ENCODE assay signal across 11 cellular contexts in genomic region chr22:27252282-27253049, GRCh38.
DNase-seq lines count a peak whose midpoint lies in the region; ATAC-seq and TF ChIP-seq lines count a peak whose summit lies in the region.
"Had no signal": no experiment of that assay in that cellular context is flagged by ENCODE, and none has a peak within 500 bp of the region (broad histone marks: within the 10 kb centered on the region; RNA-seq: fewer than 3 reads in every experiment).

No MANE protein-coding gene starts in this region.

- no peak for TF ChIP-seq CTCF in epithelial cell of esophagus (IDR thresholded peaks at IDR 0.05; ENCODE audit: insufficient read depth, low read depth, low read length, missing control alignments)

- no peak overlapping the region for H3K4me2 ChIP-seq in trophoblast cell (ENCODE audit: low read length)

- no peak overlapping the region for H3K14ac ChIP-seq in trophoblast cell (ENCODE audit: low read length)

- H3K9me3 ChIP-seq in MG63 (peaks cover 14% of the 10 kb centered on the region), trophoblast cell (ENCODE audit: insufficient read depth, low read depth, low read length) (peaks cover 6% of the 10 kb centered on the region)

- H4K91ac ChIP-seq in trophoblast cell (ENCODE audit: low read depth, low read length), result no peak overlapping the region

- no peak overlapping the region for H2BK5ac ChIP-seq in trophoblast cell (ENCODE audit: low read depth, low read length, poor library complexity)

- in situ Hi-C loops in Caki2 (cut with HindIII; ENCODE audit: low pct_unique_long_range_greater_than_20kb, low sequenced_read_pairs), result no loop called here

- H3K36me3 ChIP-seq in MG63, result no peaks in the 10 kb centered on the region
- no peaks in the 10 kb centered on the region for H3K36me3 ChIP-seq in trophoblast cell (ENCODE audit: control insufficient read depth in 1 of 2, insufficient read depth in 2 of 2, low read length in 2 of 2)

- no peaks in the 10 kb centered on the region for H3K79me2 ChIP-seq in trophoblast cell (ENCODE audit: control insufficient read depth, insufficient read depth, low read length, poor library complexity)

- no peak overlapping the region for H3K18ac ChIP-seq in trophoblast cell (ENCODE audit: low read length)

- H3K4me1 ChIP-seq in trophoblast cell (ENCODE audit: control insufficient read depth in 1 of 2, insufficient read depth in 2 of 2, low read length in 2 of 2), result peaks cover 5 to 8% of the 10 kb centered on the region in 2 experiments

- H3K4ac ChIP-seq in trophoblast cell (ENCODE audit: low read depth, low read length), result no peak overlapping the region

- H3K27me3 ChIP-seq in MG63 (no peaks in the 10 kb centered on the region), trophoblast cell (ENCODE audit: insufficient read depth, low read length) (no peaks in the 10 kb centered on the region)

- H3K79me1 ChIP-seq in trophoblast cell (ENCODE audit: low read length), result no peaks in the 10 kb centered on the region

- no peak overlapping the region for H3K23ac ChIP-seq in trophoblast cell (ENCODE audit: low read length)

- H2AFZ ChIP-seq in trophoblast cell (ENCODE audit: insufficient read depth, low read length, poor library complexity), result no peak overlapping the region

- H3K4me3 ChIP-seq in MG63 (no peak overlapping the region), epithelial cell of esophagus (ENCODE audit: low read length) (no peak overlapping the region), trophoblast cell (ENCODE audit: low read depth, low read length) (no peak overlapping the region)

- TF ChIP-seq POLR2A in GM18505 (IDR thresholded peaks at IDR 0.05; ENCODE audit: borderline replicate concordance, extremely low read depth, insufficient read depth, insufficient read length), result no peak

- no peak overlapping the region for H3K9ac ChIP-seq in trophoblast cell (ENCODE audit: low read length)

- DNase-seq in Caki2 (ENCODE audit: low read depth), result peak; percentile 30
- DNase-seq in MG63, result peak; percentile 90
- peak; percentile 91 for DNase-seq in epithelial cell of esophagus (ENCODE audit: low read depth)
- peak; percentile 72 to 90 for DNase-seq in trophoblast cell
- no peak for DNase-seq in C1 segment of cervical spinal cord (lab: John Stamatoyannopoulos, UW)
- no peak for DNase-seq in NCI-H524 treated with DMSO at 0.1 percent for 48 hours (lab: John Stamatoyannopoulos, UW)
- DNase-seq: activated CD8-positive, alpha-beta memory T cell treated with anti-CD3 and anti-CD28 coated beads, Interleukin-2, amount 50 U/mL, for 4 hours; NCI-H1694; stimulated activated naive CD8-positive, alpha-beta T cell treated with anti-CD3 and anti-CD28 coated beads, Interleukin-15, amount 100 ng/mL, for 72 hours had no signal

- H4K12ac ChIP-seq in trophoblast cell (ENCODE audit: low read depth, low read length), result no peak overlapping the region

- H4K8ac ChIP-seq in trophoblast cell (ENCODE audit: low read depth, low read length), result no peak overlapping the region

- no peak overlapping the region for H2AK5ac ChIP-seq in trophoblast cell (ENCODE audit: low read length)

- no peak for ATAC-seq in GM21737 (IDR thresholded peaks at IDR 0.05; ENCODE audit: unreplicated experiment)
- ATAC-seq in GM18505 (IDR thresholded peaks at IDR 0.05; ENCODE audit: unreplicated experiment), result no peak
- ATAC-seq: stimulated activated naive CD8-positive, alpha-beta T cell treated with anti-CD3 and anti-CD28 coated beads, Interleukin-15, amount 100 ng/mL, for 72 hours had no signal

- H2BK120ac ChIP-seq in trophoblast cell (ENCODE audit: insufficient read depth, low read length, poor library complexity), result no peak overlapping the region

- peak overlapping the region; percentile 16 for H3K27ac ChIP-seq in trophoblast cell (ENCODE audit: low read depth, low read length)

- no CpG with 5 or more reads among the region's 9 CpGs for WGBS in trophoblast cell (ENCODE audit: extremely low coverage, insufficient coverage, insufficient read length)

- H2BK12ac ChIP-seq in trophoblast cell (ENCODE audit: low read length), result no peak overlapping the region

Comparison
In these comparisons a context has a peak if more than half of its experiments do, and no peak if none do; other contexts are left out.
1. DNase-seq: peak in Caki2 (single experiment), MG63 (single experiment), epithelial cell of esophagus (single experiment) and trophoblast cell (2 of 2); none in C1 segment of cervical spinal cord (0 of 14) and NCI-H524 treated with DMSO at 0.1 percent for 48 hours (single experiment).